Comparison of ENCODE assay signal across 15 cellular contexts in genomic region chr6:117487831-117488230, GRCh38.
"Had no signal": no experiment of that assay in that cellular context is flagged by ENCODE, and none has a peak within 500 bp of the region (broad histone marks: within the 10 kb centered on the region; RNA-seq: fewer than 3 reads in every experiment).

No MANE protein-coding gene starts in this region.

- H3K27ac ChIP-seq: parathyroid adenoma had no signal

- H3K4me3 Mint-ChIP-seq: activated CD8-positive, alpha-beta memory T cell treated with anti-CD3 and anti-CD28 coated beads, Interleukin-2, amount 10 ng/mL, durations not matched to agents 7 days and 5 days; activated T-cell treated with anti-CD3 and anti-CD28 coated beads, Interleukin-2, amount 50 U/mL, for 24 hours; endodermal cell; naive B cell; stimulated activated naive CD8-positive, alpha-beta T cell treated with anti-CD3 and anti-CD28 coated beads, Interleukin-15, Interleukin-2, amounts not matched to agents 100 ng/mL and 50 ng/mL, for 24 hours had no signal

- DNase-seq: activated CD4-positive, alpha-beta T cell treated with anti-CD3 and anti-CD28 coated beads, Interleukin-2, amount 50 U/mL, for 48 hours; activated CD4-positive, CD25-positive, alpha-beta regulatory T cell treated with anti-CD3 and anti-CD28 coated beads, Interleukin-2, amount 50 U/mL, for 72 hours; activated CD8-positive, alpha-beta memory T cell treated with anti-CD3 and anti-CD28 coated beads, Interleukin-2, amount 10 ng/mL, durations not matched to agents 7 days and 5 days; activated effector memory CD4-positive, alpha-beta T cell treated with Interleukin-2 at 50 U/mL for 16 hours; activated T-cell treated with anti-CD3 and anti-CD28 coated beads, Interleukin-2, amount 50 U/mL, for 24 hours; amygdala; endodermal cell; kidney glomerular epithelial cell; naive B cell; stimulated activated CD4-positive, alpha-beta T cell treated with anti-CD3 and anti-CD28 coated beads, Interleukin-15, amount 100 ng/mL, for 24 hours; stimulated activated CD4-positive, alpha-beta T cell treated with anti-CD3 and anti-CD28 coated beads, Interleukin-4, amount 100 ng/mL, for 24 hours; T-helper 9 cell had no signal

- H2AFZ ChIP-seq: parathyroid adenoma had no signal

- H3K9ac ChIP-seq: parathyroid adenoma had no signal

- H3K27ac Mint-ChIP-seq: activated CD8-positive, alpha-beta memory T cell treated with anti-CD3 and anti-CD28 coated beads, Interleukin-2, amount 10 ng/mL, durations not matched to agents 7 days and 5 days; activated naive CD4-positive, alpha-beta T cell treated with anti-CD3 and anti-CD28 coated beads, Interleukin-2, amount 50 U/mL, for 72 hours; activated T-cell treated with anti-CD3 and anti-CD28 coated beads, Interleukin-2, amount 50 U/mL, for 24 hours; endodermal cell; naive B cell; stimulated activated naive CD8-positive, alpha-beta T cell treated with anti-CD3 and anti-CD28 coated beads, Interleukin-15, Interleukin-2, amounts not matched to agents 100 ng/mL and 50 ng/mL, for 24 hours had no signal

- H3K9me3 Mint-ChIP-seq: activated T-cell treated with anti-CD3 and anti-CD28 coated beads, Interleukin-2, amount 50 U/mL, for 24 hours; naive B cell; stimulated activated naive CD8-positive, alpha-beta T cell treated with anti-CD3 and anti-CD28 coated beads, Interleukin-15, Interleukin-2, amounts not matched to agents 100 ng/mL and 50 ng/mL, for 24 hours had no signal

- H3K36me3 Mint-ChIP-seq: naive B cell had no signal
